15 cellular contexts compared by ENCODE assay signal in the genomic region with DNA sequence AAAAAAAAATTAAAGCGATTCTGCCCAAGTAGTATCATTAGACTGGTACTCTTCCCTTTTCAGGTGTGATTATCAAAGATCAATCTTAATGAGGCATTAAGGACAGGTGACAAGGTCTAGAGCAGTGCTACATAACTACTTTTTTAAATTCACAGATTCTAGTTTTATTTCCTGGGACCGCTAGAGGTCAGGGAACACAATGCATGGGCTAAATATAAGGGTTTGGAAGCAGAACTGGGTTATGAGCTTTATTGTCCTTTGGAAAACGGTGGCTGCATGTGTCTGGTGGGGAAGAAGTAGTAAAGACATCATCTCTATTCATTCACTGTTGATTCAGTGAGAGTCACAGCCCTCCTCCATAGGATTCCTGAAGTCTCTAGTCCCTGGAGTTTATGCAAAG.
DNase-seq lines count a peak whose midpoint lies in the region; ATAC-seq and TF ChIP-seq lines count a peak whose summit lies in the region.
"Had no signal": no experiment of that assay in that cellular context is flagged by ENCODE, and none has a peak within 500 bp of the region (broad histone marks: within the 10 kb centered on the region; RNA-seq: fewer than 3 reads in every experiment).

No MANE protein-coding gene starts in this region.

- H3K27me3 Mint-ChIP-seq in glutamatergic neuron (ENCODE audit: unreplicated experiment) (no peaks in the 10 kb centered on the region), WTC11 (ENCODE audit: low read depth) (no peaks in the 10 kb centered on the region)
- H3K27me3 Mint-ChIP-seq in activated T-helper 1 cell treated with anti-CD3 and anti-CD28 coated beads, Interleukin-12 subunit alpha, Interleukin-12 subunit beta, Interleukin-2, Interleukin-4 antibody, amounts not matched to agents 30 ng/mL and 10 ng/mL and 1 ng/mL, durations not matched to agents 14 hours and 24 hours and 36 hours (ENCODE audit: insufficient read depth): no peaks in the 10 kb centered on the region
- H3K27me3 Mint-ChIP-seq: CD4-positive, CD25-positive, alpha-beta regulatory T cell had no signal

- H3K79me2 ChIP-seq in SK-N-SH (ENCODE audit: insufficient read depth) (no peaks in the 10 kb centered on the region), smooth muscle cell (ENCODE audit: low read depth) (no peaks in the 10 kb centered on the region)

- H4K20me1 ChIP-seq in SK-N-SH (ENCODE audit: insufficient read depth): no peaks in the 10 kb centered on the region
- no peaks in the 10 kb centered on the region for H4K20me1 ChIP-seq in smooth muscle cell (ENCODE audit: low read depth)
- H4K20me1 ChIP-seq: BLaER1 treated with 17β-estradiol and CSF1 and Interleukin-3, amounts not matched to agents 10 nM and 100 nM had no signal

- H3K4me1 Mint-ChIP-seq in glutamatergic neuron (ENCODE audit: low read depth, unreplicated experiment) (peaks cover 23% of the 10 kb centered on the region), WTC11 (no peaks in the 10 kb centered on the region)
- no peaks in the 10 kb centered on the region for H3K4me1 Mint-ChIP-seq in activated T-helper 1 cell treated with anti-CD3 and anti-CD28 coated beads, Interleukin-12 subunit alpha, Interleukin-12 subunit beta, Interleukin-2, Interleukin-4 antibody, amounts not matched to agents 30 ng/mL and 10 ng/mL and 1 ng/mL, durations not matched to agents 14 hours and 24 hours and 36 hours (ENCODE audit: low read depth)
- H3K4me1 Mint-ChIP-seq: H9 had no signal

- H3K4me3 ChIP-seq in SK-N-SH (ENCODE audit: low read depth in 2 of 2, low read length in 1 of 2) (no peak overlapping the region; a peak in 1 of 4 replicates), smooth muscle cell (no peak overlapping the region)
- H3K4me3 ChIP-seq: BLaER1 treated with 17β-estradiol and CSF1 and Interleukin-3, amounts not matched to agents 10 nM and 100 nM had no signal

- H3F3A ChIP-seq in SK-N-SH (replicated peaks; ENCODE audit: insufficient read depth) (no peaks in the 10 kb centered on the region), smooth muscle cell (ENCODE audit: low read depth) (no peaks in the 10 kb centered on the region)

- no peaks in the 10 kb centered on the region for H3K9me2 ChIP-seq in SK-N-SH

- H3K27ac Mint-ChIP-seq in glutamatergic neuron (ENCODE audit: unreplicated experiment) (peak overlapping the region; percentile 74), WTC11 (no peak overlapping the region)
- H3K27ac Mint-ChIP-seq in activated T-helper 1 cell treated with anti-CD3 and anti-CD28 coated beads, Interleukin-12 subunit alpha, Interleukin-12 subunit beta, Interleukin-2, Interleukin-4 antibody, amounts not matched to agents 30 ng/mL and 10 ng/mL and 1 ng/mL, durations not matched to agents 14 hours and 24 hours and 36 hours: no peak overlapping the region
- H3K27ac Mint-ChIP-seq: CD4-positive, CD25-positive, alpha-beta regulatory T cell had no signal

- DNase-seq in NCI-H2227 (lab: John Stamatoyannopoulos, UW; ENCODE audit: unreplicated experiment) (peak; percentile 18), NCI-H2227 treated with DMSO at 0.1 percent for 48 hours (lab: John Stamatoyannopoulos, UW) (no peak), SK-N-SH (peak; percentile 42), glutamatergic neuron (no peak), smooth muscle cell (lab: John Stamatoyannopoulos, UW; ENCODE audit: unreplicated experiment) (no peak), NCI-H187 (lab: John Stamatoyannopoulos, UW) (no peak), WTC11 (ENCODE audit: low spot score) (no peak)
- no peak for DNase-seq in activated T-helper 1 cell treated with anti-CD3 and anti-CD28 coated beads, Interleukin-12 subunit alpha, Interleukin-12 subunit beta, Interleukin-2, Interleukin-4 antibody, amounts not matched to agents 30 ng/mL and 10 ng/mL and 1 ng/mL, durations not matched to agents 14 hours and 24 hours and 36 hours (ENCODE audit: low spot score)
- DNase-seq: AML-193; CD4-positive, CD25-positive, alpha-beta regulatory T cell; DMS79; GOT3; H9 had no signal

- H3K4me1 ChIP-seq in SK-N-SH (ENCODE audit: control insufficient read depth in 1 of 2, insufficient read depth in 2 of 2, low read depth in 1 of 2, low read length in 1 of 2) (peaks cover 11 to 51% of the 10 kb centered on the region in 2 experiments; a peak in 3 of 4 replicates), smooth muscle cell (ENCODE audit: low read depth) (no peaks in the 10 kb centered on the region)
- H3K4me1 ChIP-seq: BLaER1 treated with 17β-estradiol and CSF1 and Interleukin-3, amounts not matched to agents 10 nM and 100 nM had no signal

- peak overlapping the region; percentile 47 for H3K4me3 Mint-ChIP-seq in glutamatergic neuron (ENCODE audit: unreplicated experiment)
- no peak overlapping the region for H3K4me3 Mint-ChIP-seq in activated T-helper 1 cell treated with anti-CD3 and anti-CD28 coated beads, Interleukin-12 subunit alpha, Interleukin-12 subunit beta, Interleukin-2, Interleukin-4 antibody, amounts not matched to agents 30 ng/mL and 10 ng/mL and 1 ng/mL, durations not matched to agents 14 hours and 24 hours and 36 hours
- no peak overlapping the region for H3K4me3 Mint-ChIP-seq in WTC11
- H3K4me3 Mint-ChIP-seq: CD4-positive, CD25-positive, alpha-beta regulatory T cell; H9 had no signal

- no peak for TF ChIP-seq EP300 in SK-N-SH (IDR thresholded peaks at IDR 0.05; ENCODE audit: borderline replicate concordance in 1 of 2, low read depth in 1 of 2, low read length in 1 of 2)

- 57% methylated on average over 3 of the region's 3 CpGs for WGBS in SK-N-SH (ENCODE audit: low lambda C conversion rate)
- WGBS in smooth muscle cell (ENCODE audit: low lambda C conversion rate): 96% methylated on average over 3 of the region's 3 CpGs

- H3K4me2 ChIP-seq in SK-N-SH (no peak overlapping the region; the same call in 1 of the 2 replicates), smooth muscle cell (peak overlapping the region; percentile 14)
- H3K4me2 ChIP-seq: BLaER1 treated with 17β-estradiol and CSF1 and Interleukin-3, amounts not matched to agents 10 nM and 100 nM had no signal

- H3K36me3 ChIP-seq in SK-N-SH (replicated peaks in 1 of 2; ENCODE audit: control insufficient read depth in 1 of 2, insufficient read depth in 2 of 2, low read length in 1 of 2) (peaks cover 0 to 35% of the 10 kb centered on the region in 2 experiments), smooth muscle cell (ENCODE audit: low read depth) (no peaks in the 10 kb centered on the region)

- peak overlapping the region in 1 of 2 experiments; percentile 100; a peak in 2 of 4 replicates for H3K27ac ChIP-seq in SK-N-SH (ENCODE audit: low read depth in 2 of 2, low read length in 1 of 2)
- H3K27ac ChIP-seq in smooth muscle cell (ENCODE audit: low read depth): peak overlapping the region; percentile 29
- H3K27ac ChIP-seq: 22Rv1; BLaER1 treated with 17β-estradiol and CSF1 and Interleukin-3, amounts not matched to agents 10 nM and 100 nM had no signal

- H3K36me3 Mint-ChIP-seq in glutamatergic neuron (ENCODE audit: unreplicated experiment): no peaks in the 10 kb centered on the region
- H3K36me3 Mint-ChIP-seq in activated T-helper 1 cell treated with anti-CD3 and anti-CD28 coated beads, Interleukin-12 subunit alpha, Interleukin-12 subunit beta, Interleukin-2, Interleukin-4 antibody, amounts not matched to agents 30 ng/mL and 10 ng/mL and 1 ng/mL, durations not matched to agents 14 hours and 24 hours and 36 hours (ENCODE audit: low read depth): no peaks in the 10 kb centered on the region
- no peaks in the 10 kb centered on the region for H3K36me3 Mint-ChIP-seq in WTC11

- no peaks in the 10 kb centered on the region for H3K9me3 Mint-ChIP-seq in glutamatergic neuron (ENCODE audit: unreplicated experiment)
- no peaks in the 10 kb centered on the region for H3K9me3 Mint-ChIP-seq in activated T-helper 1 cell treated with anti-CD3 and anti-CD28 coated beads, Interleukin-12 subunit alpha, Interleukin-12 subunit beta, Interleukin-2, Interleukin-4 antibody, amounts not matched to agents 30 ng/mL and 10 ng/mL and 1 ng/mL, durations not matched to agents 14 hours and 24 hours and 36 hours
- no peaks in the 10 kb centered on the region for H3K9me3 Mint-ChIP-seq in WTC11
- H3K9me3 Mint-ChIP-seq: CD4-positive, CD25-positive, alpha-beta regulatory T cell; H9 had no signal

- H3K27me3 ChIP-seq in SK-N-SH (ENCODE audit: insufficient read depth) (no peaks in the 10 kb centered on the region), smooth muscle cell (ENCODE audit: low read depth) (no peaks in the 10 kb centered on the region)
- H3K27me3 ChIP-seq: BLaER1 treated with 17β-estradiol and CSF1 and Interleukin-3, amounts not matched to agents 10 nM and 100 nM had no signal

- ATAC-seq in WTC11: no peak

- POLR2A ChIA-PET in SK-N-SH (lab: Yijun Ruan, JAX) (interaction anchor here (0.6 to 4.5 kb wide), 16 partner anchors 9 to 989 kb away, joined by 3 to 26 read pairs (median 6); no protein-coding TSS in a partner anchor), WTC11 (lab: Charles Lee) (no interaction called here)

- intact Hi-C loops in activated T-helper 1 cell treated with anti-CD3 and anti-CD28 coated beads, Interleukin-12 subunit alpha, Interleukin-12 subunit beta, Interleukin-2, Interleukin-4 antibody, amounts not matched to agents 30 ng/mL and 10 ng/mL and 1 ng/mL, durations not matched to agents 14 hours and 24 hours and 36 hours (cut with micrococcal nuclease): no loop called here

- H3K9ac ChIP-seq in SK-N-SH (no peak overlapping the region), smooth muscle cell (ENCODE audit: low read depth) (no peak overlapping the region)
- H3K9ac ChIP-seq: BLaER1 treated with 17β-estradiol and CSF1 and Interleukin-3, amounts not matched to agents 10 nM and 100 nM had no signal

- no peak overlapping the region for H2AFZ ChIP-seq in SK-N-SH (ENCODE audit: low read depth)
- H2AFZ ChIP-seq in smooth muscle cell (ENCODE audit: low read depth): no peak overlapping the region

- TF ChIP-seq CTCF in SK-N-SH (IDR thresholded peaks at IDR 0.05) (no peak), glutamatergic neuron (IDR thresholded peaks at IDR 0.05; ENCODE audit: partially characterized antibody, unreplicated experiment) (no peak), smooth muscle cell (IDR thresholded peaks at IDR 0.05; ENCODE audit: borderline replicate concordance, insufficient read depth, poor library complexity, severe bottlenecking) (no peak), WTC11 (IDR thresholded peaks at IDR 0.05) (no peak)

- H3K9me3 ChIP-seq in SK-N-SH (no peaks in the 10 kb centered on the region), smooth muscle cell (replicated peaks; ENCODE audit: low read depth) (no peaks in the 10 kb centered on the region)
- H3K9me3 ChIP-seq: BLaER1 treated with 17β-estradiol and CSF1 and Interleukin-3, amounts not matched to agents 10 nM and 100 nM had no signal

- peak; percentile 79 for TF ChIP-seq RAD21 in SK-N-SH (IDR thresholded peaks at IDR 0.05; ENCODE audit: low read length)

- CTCF ChIA-PET in SK-N-SH (lab: Yijun Ruan, JAX) (interaction anchor here (0.7 to 6.0 kb wide), 63 partner anchors 9 to 623 kb away, joined by 3 to 80 read pairs (median 5); no protein-coding TSS in a partner anchor), WTC11 (lab: Charles Lee) (interaction anchor here (1.0 to 1.2 kb wide), 4 partner anchors 9 to 623 kb away, joined by 3 to 4 read pairs (median 3); no protein-coding TSS in a partner anchor)

TF ChIP-seq in SK-N-SH, 30 proteins besides CTCF, POLR2A, EP300 and RAD21 (continues in another document):
- TF ChIP-seq SMC3 (IDR thresholded peaks at IDR 0.05; ENCODE audit: low read depth, low read length): peak; percentile 44; the same call in 1 of the 2 replicates

Comparison
In these comparisons a context has a peak if more than half of its experiments do, and no peak if none do; other contexts are left out.
1. DNase-seq: peak in NCI-H2227 (single experiment) and SK-N-SH (single experiment); none in NCI-H2227 treated with DMSO at 0.1 percent for 48 hours (single experiment), glutamatergic neuron (single experiment), smooth muscle cell (single experiment), NCI-H187 (0 of 2), activated T-helper 1 cell treated with anti-CD3 and anti-CD28 coated beads, Interleukin-12 subunit alpha, Interleukin-12 subunit beta, Interleukin-2, Interleukin-4 antibody, amounts not matched to agents 30 ng/mL and 10 ng/mL and 1 ng/mL, durations not matched to agents 14 hours and 24 hours and 36 hours (single experiment) and WTC11 (single experiment).